ENCODE assay signal across 10 cellular contexts in the genomic region with DNA sequence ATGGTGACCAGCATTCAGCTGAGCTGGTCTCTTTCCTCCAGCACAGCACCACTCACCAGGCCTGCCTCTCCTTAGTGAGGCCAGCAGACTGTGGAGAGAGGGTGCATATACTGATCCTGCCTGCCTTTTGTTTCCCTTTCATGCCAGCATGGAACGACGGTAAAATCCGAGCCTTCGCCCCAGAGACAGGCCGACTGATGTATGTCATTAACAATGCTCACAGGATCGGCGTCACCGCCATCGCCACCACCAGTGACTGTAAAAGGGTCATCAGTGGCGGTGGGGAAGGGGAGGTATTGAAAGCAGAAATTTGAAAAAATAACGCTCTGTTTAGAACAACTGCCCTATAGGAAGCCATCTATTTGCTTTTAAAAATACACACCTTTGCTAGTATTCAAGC. TPM values are rescaled to one million over a fixed set of nuclear protein-coding genes. Genes with fewer than 3 reads are reported as not detected.
"Had no signal": no experiment of that assay in that cellular context is flagged by ENCODE, and none has a peak within 500 bp of the region (broad histone marks: within the 10 kb centered on the region; RNA-seq: fewer than 3 reads in every experiment).

No MANE protein-coding gene starts in this region.

- H3K9ac ChIP-seq: GM23248 had no signal

- H3K4me1 ChIP-seq: HAP-1 had no signal

- FAIRE-seq: H54 had no signal

- H3K27ac ChIP-seq: GM23248 had no signal

- H3K9me3 ChIP-seq: HAP-1 had no signal

- H3K4me3 Mint-ChIP-seq: GM23338, HFFc6 had no signal

- H3K9me3 Mint-ChIP-seq: GM23338 had no signal

- ATAC-seq: GM23338, HCT116 had no signal

- H3K4me3 ChIP-seq: GM23248, GM23338, HAP-1 had no signal

- H3K36me3 ChIP-seq: HAP-1 had no signal

- H3K4me2 ChIP-seq: GM23338 had no signal

- DNase-seq: GM23248, GOT3, H7, HCEC 1CT, HFFc6 had no signal

- H3K27ac Mint-ChIP-seq: GM23338, HFFc6 had no signal

- H2AFZ ChIP-seq: GM23248, GM23338 had no signal

RNA-seq across cellular contexts. Expression of gene USP43, which starts 12.6 kb away (rescaled TPM):
- total RNA-seq: GM23248 had no signal

RNA-seq across cellular contexts. Expression of gene CFAP52, which starts 56.3 kb away (rescaled TPM):
- total RNA-seq: GM23248, GM23338, H4, H7, HFFc6 had no signal
- polyA plus RNA-seq: GM23338 had no signal
